ENCODE assay signal across 1 cellular context in the genomic region with DNA sequence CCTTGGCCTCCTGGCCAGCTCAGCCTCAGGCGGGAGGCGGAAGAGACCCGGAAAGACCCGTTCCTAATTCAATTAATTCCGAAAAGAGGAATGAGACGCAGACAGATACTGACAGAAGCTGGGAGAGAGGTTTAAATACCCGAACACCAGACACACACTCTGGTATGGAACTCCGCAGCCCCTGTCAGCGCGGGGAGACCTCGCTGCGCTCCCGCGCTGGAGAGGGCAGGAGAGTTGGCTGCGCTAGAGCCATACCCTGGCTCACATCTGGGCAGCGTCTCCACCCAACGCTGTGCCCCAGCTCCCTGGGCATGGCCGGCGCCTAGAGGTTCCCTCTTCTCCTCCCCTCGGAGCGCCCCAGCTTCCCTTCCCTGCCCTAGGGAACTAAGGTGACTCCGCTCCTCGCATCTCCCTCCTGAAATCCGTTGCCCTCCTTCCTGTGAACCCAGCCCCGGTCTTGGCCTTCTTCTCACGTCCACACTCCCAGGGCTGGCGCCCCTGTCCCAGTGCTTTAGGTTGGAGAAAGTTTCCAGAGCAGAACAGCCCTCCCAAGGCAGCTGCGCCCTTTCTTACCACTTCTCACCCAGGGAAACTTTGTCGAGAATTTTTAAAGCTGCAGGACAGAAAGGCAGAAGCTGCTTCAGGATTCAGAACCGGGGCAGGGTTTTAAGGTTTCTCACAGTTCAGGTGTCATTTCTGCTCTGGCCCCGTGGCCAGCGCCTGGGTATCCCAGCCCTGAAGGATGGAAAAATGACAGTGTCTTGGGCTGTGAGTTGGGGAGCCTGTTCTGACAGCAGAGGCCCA.
A peak's percentile ranks its signal among the peaks of the same experiment; 100 is the strongest.
TF ChIP-seq lines count a peak whose summit lies in the region.

No MANE protein-coding gene starts in this region.

TF ChIP-seq in endothelial cell of umbilical vein, 7 proteins besides CTCF, POLR2A, EP300 and RAD21:
- TF ChIP-seq EZH2 (IDR thresholded peaks at IDR 0.05; ENCODE audit: borderline replicate concordance, low read depth, low read length, severe bottlenecking) (peak; percentile 62), FOS (IDR thresholded peaks at IDR 0.05; ENCODE audit: borderline replicate concordance, insufficient read depth, low read length) (no peak)
